8 cellular contexts compared by ENCODE assay signal in genomic region chr20:11607047-11607446, GRCh38.
"Had no signal": no experiment of that assay in that cellular context is flagged by ENCODE, and none has a peak within 500 bp of the region (broad histone marks: within the 10 kb centered on the region; RNA-seq: fewer than 3 reads in every experiment).

No MANE protein-coding gene starts in this region.

- H3K4me3 ChIP-seq: GM12878 had no signal

- FAIRE-seq: G401.6, GM12878, GM12891, GM12892, GM18507, GM19239 had no signal

- DNase-seq: GDM1, GF-D8 had no signal

- ATAC-seq: GM12878 had no signal
